8 cellular contexts compared by ENCODE assay signal in genomic region chr5:112860929-112861637, GRCh38. TPM values are rescaled to one million over a fixed set of nuclear protein-coding genes. Genes with fewer than 3 reads are reported as not detected.
DNase-seq lines count a peak whose midpoint lies in the region; ATAC-seq and TF ChIP-seq lines count a peak whose summit lies in the region.

TSS of gene SRP19 (plus strand) at chr5:112861287. CDS start at chr5:112861377, 90 bp downstream.

- peak; percentile 71 for TF ChIP-seq POLR2A in transverse colon (IDR thresholded peaks at IDR 0.05)

- H3K4me3 ChIP-seq in GM12875 (ENCODE audit: low read depth, low read length) = peak within 1 kb of the TSS; percentile 89
- peak within 1 kb of the TSS; percentile 99 for H3K4me3 ChIP-seq in adipocyte (ENCODE audit: low read length)
- peak within 1 kb of the TSS; percentile 90 for H3K4me3 ChIP-seq in trophoblast cell (ENCODE audit: low read depth, low read length)
- H3K4me3 ChIP-seq in transverse colon = peak within 1 kb of the TSS; percentile 67 to 98 (median 88)

- peak; percentile 99 for ATAC-seq in HG02798 (IDR thresholded peaks at IDR 0.05; ENCODE audit: poor library complexity, unreplicated experiment)

- H2AK5ac ChIP-seq in trophoblast cell (ENCODE audit: low read length) = peak within 1 kb of the TSS; percentile 93

- H3K79me1 ChIP-seq in trophoblast cell (ENCODE audit: low read length) = peaks cover 6% of the 10 kb centered on the region

- H2BK12ac ChIP-seq in trophoblast cell (ENCODE audit: low read length) = no peak within 1 kb of the TSS

- intact Hi-C loops in cardiac septum (cut with DNase I) = loop anchor here (2.0 kb wide), 1 partner anchor 60 kb away; no protein-coding TSS in a partner anchor
- intact Hi-C loops in transverse colon (cut with DNase I; ENCODE audit: low total_unique reads) = no loop called here

- peak within 1 kb of the TSS; percentile 77 for H3K4me2 ChIP-seq in trophoblast cell (ENCODE audit: low read length)

- H4K91ac ChIP-seq in trophoblast cell (ENCODE audit: low read depth, low read length) = peak within 1 kb of the TSS; percentile 86

- H2BK120ac ChIP-seq in trophoblast cell (ENCODE audit: insufficient read depth, low read length, poor library complexity) = peak within 1 kb of the TSS; percentile 82

- H3K36me3 ChIP-seq in adipocyte (ENCODE audit: control insufficient read depth, insufficient read depth, low read length, severe bottlenecking) (peaks cover 32% of the 10 kb centered on the region), trophoblast cell (ENCODE audit: control insufficient read depth in 1 of 2, insufficient read depth in 2 of 2, low read length in 2 of 2) (peaks cover 14 to 15% of the 10 kb centered on the region in 2 experiments), transverse colon (peaks cover 0 to 19% (median 4%) of the 10 kb centered on the region in 4 donors)

- TF ChIP-seq CTCF in GM12875 (IDR thresholded peaks at IDR 0.05; ENCODE audit: borderline replicate concordance, insufficient read depth, low read depth, low read length) (no peak), transverse colon (IDR thresholded peaks at IDR 0.05) (no peak)

- H3K23ac ChIP-seq in trophoblast cell (ENCODE audit: low read length) = no peak within 1 kb of the TSS

- H3K27ac ChIP-seq in trophoblast cell (ENCODE audit: low read depth, low read length) (peak within 1 kb of the TSS; percentile 71), transverse colon (peak within 1 kb of the TSS; percentile 86 to 92 (median 90))

- peak; percentile 96 for DNase-seq in NCI-H1436 (lab: John Stamatoyannopoulos, UW)
- DNase-seq in T follicular helper cell (ENCODE audit: low read depth) = peak; percentile 88
- DNase-seq in adipocyte (ENCODE audit: low read depth) = peak; percentile 100
- peak; percentile 98 for DNase-seq in cardiac septum (ENCODE audit: low spot score)
- peak; percentile 96 to 99 for DNase-seq in trophoblast cell
- DNase-seq in transverse colon = peak; percentile 95

- in situ Hi-C loops in transverse colon (cut with MboI; ENCODE audit: low pct_ligation_motif_present in 1 of 4, low pct_unique_long_range_greater_than_20kb in 1 of 4, low sequenced_read_pairs in 3 of 4) = no loop called here

- H3K4ac ChIP-seq in trophoblast cell (ENCODE audit: low read depth, low read length) = peak within 1 kb of the TSS; percentile 99

- H3K79me2 ChIP-seq in trophoblast cell (ENCODE audit: control insufficient read depth, insufficient read depth, low read length, poor library complexity) = peaks cover 11% of the 10 kb centered on the region

- peak within 1 kb of the TSS; percentile 99 for H3K14ac ChIP-seq in trophoblast cell (ENCODE audit: low read length)

- H3K4me1 ChIP-seq in adipocyte (ENCODE audit: control insufficient read depth, insufficient read depth, low read length) = peaks cover 45% of the 10 kb centered on the region
- H3K4me1 ChIP-seq in trophoblast cell (ENCODE audit: control insufficient read depth in 1 of 2, insufficient read depth in 2 of 2, low read length in 2 of 2) = peaks cover 6% of the 10 kb centered on the region in 2 experiments
- peaks cover 0 to 33% (median 18%) of the 10 kb centered on the region in 4 donors for H3K4me1 ChIP-seq in transverse colon

- WGBS in trophoblast cell (ENCODE audit: extremely low coverage, insufficient coverage, insufficient read length) = no CpG with 5 or more reads among the region's 47 CpGs
- 2% methylated on average over 47 of the region's 47 CpGs; no CpG with 5 or more reads in 1 of the 2 donors for WGBS in transverse colon (ENCODE audit: low coverage in 1 of 2), 2 donors

- H4K8ac ChIP-seq in trophoblast cell (ENCODE audit: low read depth, low read length) = peak within 1 kb of the TSS; percentile 97

- peak within 1 kb of the TSS; percentile 74 for H2BK5ac ChIP-seq in trophoblast cell (ENCODE audit: low read depth, low read length, poor library complexity)

- H4K12ac ChIP-seq in trophoblast cell (ENCODE audit: low read depth, low read length) = peak within 1 kb of the TSS; percentile 98

- H3K18ac ChIP-seq in trophoblast cell (ENCODE audit: low read length) = peak within 1 kb of the TSS; percentile 93

- peak within 1 kb of the TSS; percentile 94 for H2AFZ ChIP-seq in trophoblast cell (ENCODE audit: insufficient read depth, low read length, poor library complexity)

- TF ChIP-seq EP300 in transverse colon (IDR thresholded peaks at IDR 0.05; ENCODE audit: low read depth) = no peak

- H3K27me3 ChIP-seq in adipocyte (replicated peaks; ENCODE audit: control insufficient read depth, insufficient read depth, low read length) (no peaks in the 10 kb centered on the region), trophoblast cell (ENCODE audit: insufficient read depth, low read length) (no peaks in the 10 kb centered on the region), transverse colon (no peaks in the 10 kb centered on the region)

- H3K9ac ChIP-seq in adipocyte (ENCODE audit: low read length) = peak within 1 kb of the TSS; percentile 99
- peak within 1 kb of the TSS; percentile 84 for H3K9ac ChIP-seq in trophoblast cell (ENCODE audit: low read length)

- H3K9me3 ChIP-seq in adipocyte (ENCODE audit: control insufficient read depth, low read length) (no peaks in the 10 kb centered on the region), trophoblast cell (ENCODE audit: insufficient read depth, low read depth, low read length) (no peaks in the 10 kb centered on the region), transverse colon (no peaks in the 10 kb centered on the region)

RNA-seq across cellular contexts. Expression of gene SRP19, which starts in this region (rescaled TPM):
- total RNA-seq in cardiac septum (32.4 TPM), transverse colon (10 to 100 TPM; 15.7 to 58.6 (median 40.6) TPM)
- polyA plus RNA-seq in trophoblast cell (2013) = 123 and 133 TPM in 2 replicates

Comparison
In these comparisons a context has a peak if more than half of its experiments do, and no peak if none do; other contexts are left out.
1. Peak in every context shown above with its lines: DNase-seq, ATAC-seq, H3K4me3 ChIP-seq and H3K27ac ChIP-seq.